Comparison of ENCODE assay signal across 1 cellular context in the genomic region with DNA sequence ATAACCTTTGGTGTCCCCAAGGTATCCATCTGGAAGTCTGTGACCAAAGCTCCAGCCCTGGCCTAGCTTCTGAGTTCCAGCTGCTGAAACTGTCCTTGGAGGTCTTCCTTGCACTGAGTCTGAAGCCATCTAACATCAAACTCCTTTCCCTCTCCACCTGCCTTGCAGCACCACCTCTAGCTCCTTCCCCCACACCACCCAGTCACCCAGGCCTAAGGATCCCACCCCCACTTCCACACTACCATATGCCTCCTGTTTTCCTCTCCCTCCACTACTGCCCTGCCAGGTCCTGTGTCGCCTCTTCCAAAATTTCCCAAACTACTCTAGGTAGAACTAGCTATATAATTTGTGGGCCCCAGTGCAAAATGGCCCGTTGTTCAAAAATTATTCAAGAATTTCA.
TF ChIP-seq lines count a peak whose summit lies in the region.

No MANE protein-coding gene starts in this region.

TF ChIP-seq in HepG2, 621 proteins besides CTCF, POLR2A, EP300 and RAD21:
- no peak for TF ChIP-seq IRX3 (CRISPR knock-in tag; IDR thresholded peaks at IDR 0.05; ENCODE audit: borderline replicate concordance, low read depth)
- TF ChIP-seq, protein P1, sequence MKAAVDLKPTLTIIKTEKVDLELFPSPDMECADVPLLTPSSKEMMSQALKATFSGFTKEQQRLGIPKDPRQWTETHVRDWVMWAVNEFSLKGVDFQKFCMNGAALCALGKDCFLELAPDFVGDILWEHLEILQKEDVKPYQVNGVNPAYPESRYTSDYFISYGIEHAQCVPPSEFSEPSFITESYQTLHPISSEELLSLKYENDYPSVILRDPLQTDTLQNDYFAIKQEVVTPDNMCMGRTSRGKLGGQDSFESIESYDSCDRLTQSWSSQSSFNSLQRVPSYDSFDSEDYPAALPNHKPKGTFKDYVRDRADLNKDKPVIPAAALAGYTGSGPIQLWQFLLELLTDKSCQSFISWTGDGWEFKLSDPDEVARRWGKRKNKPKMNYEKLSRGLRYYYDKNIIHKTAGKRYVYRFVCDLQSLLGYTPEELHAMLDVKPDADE (CRISPR knock-in tag; IDR thresholded peaks at IDR 0.05) = no peak
- TF ChIP-seq PCBP2 (optimal IDR thresholded peaks at IDR 0.05; ENCODE audit: low read depth, low read length, poor library complexity, severe bottlenecking) = peak; percentile 35
